In genomic region chr1:28518000-28518744, GRCh38 we compare ENCODE assay signal across 8 cellular contexts. TPM values are rescaled to one million over a fixed set of nuclear protein-coding genes. Genes with fewer than 3 reads are reported as not detected.
DNase-seq lines count a peak whose midpoint lies in the region; ATAC-seq lines count a peak whose summit lies in the region.

No MANE protein-coding gene starts in this region.

- ATAC-seq in GM19397 (IDR thresholded peaks at IDR 0.05; ENCODE audit: unreplicated experiment) (peak; percentile 69), HG03571 (IDR thresholded peaks at IDR 0.05; ENCODE audit: unreplicated experiment) (peak; percentile 76)
- ATAC-seq in effector memory CD8-positive, alpha-beta T cell (replicated peaks) = peak; percentile 78

- H3K27me3 Mint-ChIP-seq in effector memory CD8-positive, alpha-beta T cell = no peaks in the 10 kb centered on the region

- DNase-seq in CMK (ENCODE audit: low read depth) (peak; percentile 82), NCI-H82 treated with DMSO at 0.1 percent for 48 hours (lab: John Stamatoyannopoulos, UW; ENCODE audit: unreplicated experiment) (peak; percentile 69), mesenteric fat pad (ENCODE audit: low spot score) (peak; percentile 97)
- peak; percentile 98 for DNase-seq in activated CD8-positive, alpha-beta memory T cell treated with anti-CD3 and anti-CD28 coated beads for 24 hours
- peak; percentile 84 to 90 (median 89) for DNase-seq in effector memory CD8-positive, alpha-beta T cell
- DNase-seq in stimulated activated CD8-positive, alpha-beta memory T cell treated with anti-CD3 and anti-CD28 coated beads, Interleukin-15, amount 100 ng/mL, for 24 hours (ENCODE audit: low read depth) = peak; percentile 84

- peaks cover 33% of the 10 kb centered on the region for H3K36me3 Mint-ChIP-seq in effector memory CD8-positive, alpha-beta T cell (ENCODE audit: insufficient read depth)

- H3K4me3 Mint-ChIP-seq in effector memory CD8-positive, alpha-beta T cell = peak overlapping the region; percentile 83 to 84

- no peaks in the 10 kb centered on the region for H3K9me3 Mint-ChIP-seq in effector memory CD8-positive, alpha-beta T cell

- H3K27ac Mint-ChIP-seq in effector memory CD8-positive, alpha-beta T cell = peak overlapping the region; percentile 84 to 88

- peaks cover 15 to 22% of the 10 kb centered on the region in 2 donors for H3K4me1 Mint-ChIP-seq in effector memory CD8-positive, alpha-beta T cell (ENCODE audit: low read depth in 2 of 2)

RNA-seq across cellular contexts. Expression of gene RCC1, which starts 12.3 kb away (rescaled TPM):
- total RNA-seq in mesenteric fat pad = 18.6 TPM

RNA-seq across cellular contexts. Expression of gene TRNAU1AP, which starts 34.7 kb away (rescaled TPM):
- total RNA-seq in mesenteric fat pad = 25.1 TPM

Comparison
In these comparisons a context has a peak if more than half of its experiments do, and no peak if none do; other contexts are left out.
1. Peak in every context shown above with its lines: DNase-seq and ATAC-seq.